ENCODE assay signal across 20 cellular contexts in the genomic region with DNA sequence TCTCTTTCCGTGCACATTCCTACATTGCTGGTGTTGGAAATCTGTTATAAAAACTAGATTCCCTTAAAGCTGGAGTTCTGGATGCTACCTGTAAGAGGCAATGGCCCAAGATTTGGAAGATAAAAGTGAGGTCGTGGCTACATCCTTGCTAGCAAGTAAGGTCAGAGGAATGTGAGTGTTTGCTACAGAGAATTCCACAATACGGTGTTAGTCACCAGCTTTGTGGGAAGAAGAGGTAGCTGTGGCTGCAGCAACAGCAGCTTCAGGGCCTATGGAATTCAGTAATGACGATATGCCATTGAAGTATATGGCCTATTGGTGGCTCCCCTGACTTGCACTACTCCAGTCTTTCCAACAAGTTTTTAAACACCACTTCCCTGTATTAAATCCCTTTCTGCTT.
DNase-seq lines count a peak whose midpoint lies in the region; ATAC-seq, FAIRE-seq and TF ChIP-seq lines count a peak whose summit lies in the region.
"Had no signal": no experiment of that assay in that cellular context is flagged by ENCODE, and none has a peak within 500 bp of the region (broad histone marks: within the 10 kb centered on the region; RNA-seq: fewer than 3 reads in every experiment).

No MANE protein-coding gene starts in this region.

- no peak overlapping the region for H4K91ac ChIP-seq in IMR-90 (ENCODE audit: insufficient read depth, low read depth, low read length)

- no peak overlapping the region for H3K18ac ChIP-seq in IMR-90 (ENCODE audit: low read depth, low read length)

- POLR2A ChIA-PET in IMR-90 (lab: Charles Lee; ENCODE audit: unreplicated experiment): no interaction called here

- H4K5ac ChIP-seq in IMR-90 (ENCODE audit: low read depth, low read length): no peak overlapping the region

- dilution Hi-C loops in IMR-90 (cut with HindIII; ENCODE audit: low sequenced_read_pairs, unreplicated experiment): no loop called here

- in situ Hi-C loops in IMR-90 (cut with MboI; ENCODE audit: low sequenced_read_pairs): no loop called here

- no peak overlapping the region for H2AK9ac ChIP-seq in IMR-90 (replicated peaks; ENCODE audit: low read depth, low read length, poor library complexity)

- H3K36me3 Mint-ChIP-seq in progenitor cell of endocrine pancreas (ENCODE audit: insufficient read depth): peaks cover 1% of the 10 kb centered on the region

- H3K23ac ChIP-seq in IMR-90 (ENCODE audit: low read depth, low read length): no peak overlapping the region

- no peak overlapping the region for H3K14ac ChIP-seq in IMR-90 (replicated peaks; ENCODE audit: low read depth, low read length)

- BruUV-seq in IMR-90 (replicated peaks; lab: Mats Ljungman, UMichigan): no TSS peak

- TF ChIP-seq RAD21 in IMR-90 (IDR thresholded peaks at IDR 0.05; ENCODE audit: low read length): peak; percentile 42

- 0% methylated on average over 1 of the region's 4 CpGs; no CpG with 5 or more reads in 1 of the 2 experiments for WGBS in IMR-90 (ENCODE audit: extremely low coverage in 2 of 2, insufficient read length in 1 of 2), 2 experiments

- TF ChIP-seq POLR2A in IMR-90 (IDR thresholded peaks at IDR 0.05; ENCODE audit: low read depth, low read length): no peak

- H3K27me3 ChIP-seq in IMR-90 (ENCODE audit: control insufficient read depth, insufficient read depth, low read length) (no peaks in the 10 kb centered on the region), bronchial epithelial cell (ENCODE audit: control insufficient read depth, insufficient read depth, low read length) (no peaks in the 10 kb centered on the region), kidney epithelial cell (ENCODE audit: control insufficient read depth, insufficient read depth, low read length) (no peaks in the 10 kb centered on the region)
- H3K27me3 ChIP-seq: BLaER1, tibial nerve had no signal

- H3K9me3 Mint-ChIP-seq in progenitor cell of endocrine pancreas (ENCODE audit: low read depth): peaks cover 10% of the 10 kb centered on the region
- H3K9me3 Mint-ChIP-seq: activated T-helper 2 cell treated with anti-CD3 and anti-CD28 coated beads, Interferon-gamma antibody, Interleukin-2, Interleukin-4, amounts not matched to agents 10 μg/mL and 5 μg/mL and 100 μg/mL, durations not matched to agents 14 hours and 24 hours and 36 hours had no signal

- H3K36me3 ChIP-seq in IMR-90 (ENCODE audit: control insufficient read depth, insufficient read depth, low read length) (no peaks in the 10 kb centered on the region), bronchial epithelial cell (ENCODE audit: control insufficient read depth, insufficient read depth, low read length) (no peaks in the 10 kb centered on the region), kidney epithelial cell (ENCODE audit: control insufficient read depth, insufficient read depth, low read length) (no peaks in the 10 kb centered on the region)
- H3K36me3 ChIP-seq: BLaER1, prostate gland had no signal

- H3K4me3 ChIP-seq in IMR-90 (ENCODE audit: insufficient read depth, low read depth, low read length): no peak overlapping the region
- no peak overlapping the region for H3K4me3 ChIP-seq in bronchial epithelial cell (ENCODE audit: low read depth, low read length)
- no peak overlapping the region for H3K4me3 ChIP-seq in kidney epithelial cell (ENCODE audit: low read depth, low read length)
- H3K4me3 ChIP-seq: BLaER1, K562, prostate gland, tibial nerve had no signal

- no peak overlapping the region for H2BK15ac ChIP-seq in IMR-90 (ENCODE audit: low read depth, low read length)

- H2BK120ac ChIP-seq in IMR-90 (ENCODE audit: low read depth, low read length): peak overlapping the region; percentile 39

- no peak overlapping the region for H2AFZ ChIP-seq in IMR-90 (replicated peaks; ENCODE audit: low read length, poor library complexity)

- no peaks in the 10 kb centered on the region for H4K20me1 ChIP-seq in IMR-90 (ENCODE audit: insufficient read depth, low read length)
- H4K20me1 ChIP-seq: BLaER1 had no signal

- H2BK20ac ChIP-seq in IMR-90 (ENCODE audit: low read depth, low read length): peak overlapping the region; percentile 43; the same call in 1 of the 2 replicates

- H3K9me3 ChIP-seq in IMR-90 (ENCODE audit: control insufficient read depth, insufficient read depth, low read length): no peaks in the 10 kb centered on the region
- H3K9me3 ChIP-seq: prostate gland had no signal

- H3K4me3 Mint-ChIP-seq in progenitor cell of endocrine pancreas (ENCODE audit: low read depth): no peak overlapping the region

- H3K27ac Mint-ChIP-seq in progenitor cell of endocrine pancreas: no peak overlapping the region
- H3K27ac Mint-ChIP-seq: activated T-helper 2 cell treated with anti-CD3 and anti-CD28 coated beads, Interferon-gamma antibody, Interleukin-2, Interleukin-4, amounts not matched to agents 10 μg/mL and 5 μg/mL and 100 μg/mL, durations not matched to agents 14 hours and 24 hours and 36 hours had no signal

- peaks cover 2% of the 10 kb centered on the region; the same call in 1 of the 2 replicates for H3K4me1 ChIP-seq in IMR-90 (ENCODE audit: control insufficient read depth, insufficient read depth, low read length)
- H3K4me1 ChIP-seq: BLaER1, prostate gland, tibial nerve had no signal

- ATAC-seq in IMR-90 (ENCODE audit: low read depth) (peak; percentile 98), HG03439 (IDR thresholded peaks at IDR 0.05; ENCODE audit: unreplicated experiment) (no peak)
- ATAC-seq: K562, left cardiac atrium had no signal

- no peak overlapping the region for H3K56ac ChIP-seq in IMR-90 (ENCODE audit: extremely low read depth, insufficient read depth, low read length)

- peak overlapping the region; percentile 30; the same call in 1 of the 2 replicates for H3K4me2 ChIP-seq in IMR-90 (ENCODE audit: low read depth, low read length)
- H3K4me2 ChIP-seq: BLaER1 had no signal

- peak; percentile 69 for DNase-seq in AG20443 (ENCODE audit: low spot score)
- DNase-seq in IMR-90: peak; percentile 92
- peak; percentile 57 for DNase-seq in bronchial epithelial cell (ENCODE audit: low read depth)
- peak; percentile 63 for DNase-seq in kidney epithelial cell (ENCODE audit: low read depth)
- DNase-seq in progenitor cell of endocrine pancreas (ENCODE audit: low spot score, unreplicated experiment): no peak
- no peak for DNase-seq in NAMALWA (ENCODE audit: low spot score)
- no peak for DNase-seq in stimulated activated CD4-positive, alpha-beta T cell treated with anti-CD3 and anti-CD28 coated beads, Interleukin-4, amount 100 ng/mL, for 4 hours
- DNase-seq: activated CD4-positive, alpha-beta T cell treated with anti-CD3 and anti-CD28 coated beads, Interleukin-2, amount 50 U/mL, for 4 hours; DMS79; effector memory CD4-positive, alpha-beta T cell; left cardiac atrium; NCI-H1694; NCI-H524 treated with DMSO at 0.1 percent for 48 hours; T-helper 2 cell had no signal

- H3K9me1 ChIP-seq in IMR-90 (ENCODE audit: insufficient read depth, low read length): peaks cover 6% of the 10 kb centered on the region; the same call in 1 of the 2 replicates

- H4K8ac ChIP-seq in IMR-90 (ENCODE audit: low read depth in 2 of 2, low read length in 2 of 2): no peak overlapping the region

- intact Hi-C loops in IMR-90 (cut with micrococcal nuclease): no loop called here

- no peak overlapping the region; the same call in 1 of the 2 replicates for H3K4ac ChIP-seq in IMR-90 (ENCODE audit: low read depth, low read length)

- H2BK5ac ChIP-seq in IMR-90 (ENCODE audit: low read depth, low read length, poor library complexity, severe bottlenecking): peak overlapping the region; percentile 56

- H3K27ac ChIP-seq in IMR-90 (ENCODE audit: insufficient read depth, low read length): no peak overlapping the region
- H3K27ac ChIP-seq: BLaER1, prostate gland, tibial nerve had no signal

- H3K27me3 Mint-ChIP-seq in progenitor cell of endocrine pancreas: no peaks in the 10 kb centered on the region

- no peak overlapping the region for H2AK5ac ChIP-seq in IMR-90 (ENCODE audit: low read depth, low read length)

- TF ChIP-seq CTCF in IMR-90 (conservative IDR thresholded peaks at IDR 0.05; ENCODE audit: low read depth, low read length): peak; percentile 29
- no peak for TF ChIP-seq CTCF in bronchial epithelial cell (IDR thresholded peaks at IDR 0.05; ENCODE audit: insufficient read depth, low read length, severe bottlenecking)
- TF ChIP-seq CTCF in kidney epithelial cell (IDR thresholded peaks at IDR 0.05; ENCODE audit: insufficient read depth, low read length, poor library complexity, severe bottlenecking): no peak
- TF ChIP-seq CTCF in progenitor cell of endocrine pancreas (IDR thresholded peaks at IDR 0.05; ENCODE audit: unreplicated experiment): no peak

- H3K79me1 ChIP-seq in IMR-90 (ENCODE audit: low read depth in 1 of 2, low read length in 2 of 2): no peaks in the 10 kb centered on the region

- CTCF ChIA-PET in IMR-90 (lab: Yijun Ruan, JAX): interaction anchor here (0.9 to 1.5 kb wide), 6 partner anchors 9 to 906 kb away, joined by 3 to 6 read pairs (median 4); no protein-coding TSS in a partner anchor

- H3K4me1 Mint-ChIP-seq in progenitor cell of endocrine pancreas (ENCODE audit: low read depth): peaks cover 1% of the 10 kb centered on the region

- H3K9ac ChIP-seq in IMR-90 (ENCODE audit: low read depth, low read length): no peak overlapping the region
- H3K9ac ChIP-seq: BLaER1 had no signal

- no peak for FAIRE-seq in bronchial epithelial cell (lab: Jason Lieb, UNC)
- FAIRE-seq: K562 had no signal

TF ChIP-seq in IMR-90, 13 proteins besides CTCF, POLR2A, EP300 and RAD21 (continues in another document):
- TF ChIP-seq RCOR1 (IDR thresholded peaks at IDR 0.05; ENCODE audit: insufficient replicate concordance, low read length) (peak; percentile 45), CHD1 (IDR thresholded peaks at IDR 0.05; ENCODE audit: low read depth, low read length) (no peak), CEBPB (IDR thresholded peaks at IDR 0.05; ENCODE audit: low read depth, low read length) (peak; percentile 81), FOS (IDR thresholded peaks at IDR 0.05; ENCODE audit: low read depth, low read length) (peak; percentile 43; the same call in 1 of the 2 replicates), USF2 (IDR thresholded peaks at IDR 0.05; ENCODE audit: low read depth, low read length) (no peak), NFE2L2 (IDR thresholded peaks at IDR 0.05; ENCODE audit: low read depth, low read length) (no peak), MAFK (IDR thresholded peaks at IDR 0.05; ENCODE audit: low read depth, low read length) (no peak), MAZ (IDR thresholded peaks at IDR 0.05; ENCODE audit: borderline replicate concordance, low read depth, low read length) (no peak), BHLHE40 (IDR thresholded peaks at IDR 0.05; ENCODE audit: low read depth, low read length) (peak; percentile 22; the same call in 1 of the 2 replicates), SMC3 (IDR thresholded peaks at IDR 0.05; ENCODE audit: low read depth, low read length) (no peak)

Comparison
In these comparisons a context has a peak if more than half of its experiments do, and no peak if none do; other contexts are left out.
1. DNase-seq: peak in AG20443 (single experiment), IMR-90 (single experiment), bronchial epithelial cell (single experiment) and kidney epithelial cell (single experiment); none in progenitor cell of endocrine pancreas (single experiment), NAMALWA (single experiment) and stimulated activated CD4-positive, alpha-beta T cell treated with anti-CD3 and anti-CD28 coated beads, Interleukin-4, amount 100 ng/mL, for 4 hours (0 of 2).